Comparison of ENCODE assay signal across 8 cellular contexts in genomic region chr16:53703590-53704444, GRCh38. TPM values are rescaled to one million over a fixed set of nuclear protein-coding genes. Genes with fewer than 3 reads are reported as not detected.
DNase-seq lines count a peak whose midpoint lies in the region; ATAC-seq and TF ChIP-seq lines count a peak whose summit lies in the region.

Gene FTO, plus strand, starts transcription at chr16:53704156.
Gene RPGRIP1L, minus strand, starts transcription at chr16:53703859. Its CDS starts 3,136 bp downstream, at chr16:53700723.

- CTCF ChIA-PET in activated CD8-positive, alpha-beta memory T cell treated with anti-CD3 and anti-CD28 coated beads, Interleukin-2, amount 10 ng/mL, durations not matched to agents 7 days and 5 days (lab: Charles Lee): interaction anchor here (0.7 to 2.7 kb wide), 5 partner anchors 10 to 649 kb away, joined by 3 to 10 read pairs (median 3); no protein-coding TSS in a partner anchor

- no peaks in the 10 kb centered on the region for H3K27me3 ChIP-seq in endodermal cell (ENCODE audit: control insufficient read depth, insufficient read depth, low read length, poor library complexity, severe bottlenecking)

- no peaks in the 10 kb centered on the region for H3K9me3 ChIP-seq in endodermal cell (ENCODE audit: control insufficient read depth, low read length)

- peak within 1 kb of the TSS; percentile 72 for H3K9ac ChIP-seq in endodermal cell (ENCODE audit: extremely low read depth, low read length, poor library complexity, severe bottlenecking)

- no peak for TF ChIP-seq CTCF in endodermal cell (conservative IDR thresholded peaks at IDR 0.05)

- H3K4me3 Mint-ChIP-seq in activated CD8-positive, alpha-beta memory T cell treated with anti-CD3 and anti-CD28 coated beads, Interleukin-2, amount 10 ng/mL, durations not matched to agents 7 days and 5 days: peak within 1 kb of the TSS; percentile 93
- H3K4me3 Mint-ChIP-seq in endodermal cell: peak within 1 kb of the TSS; percentile 92

- H3K4me3 ChIP-seq in endodermal cell (ENCODE audit: low read length): peak within 1 kb of the TSS; percentile 96

- H3K4me1 ChIP-seq in endodermal cell (ENCODE audit: control insufficient read depth, insufficient read depth, low read length): no peaks in the 10 kb centered on the region

- peak; percentile 98 for ATAC-seq in GM21360 (IDR thresholded peaks at IDR 0.05; ENCODE audit: unreplicated experiment)
- peak; percentile 97 for ATAC-seq in activated CD8-positive, alpha-beta memory T cell treated with anti-CD3 and anti-CD28 coated beads, Interleukin-2, amount 10 ng/mL, durations not matched to agents 7 days and 5 days

- WGBS in endodermal cell (ENCODE audit: insufficient coverage in 1 of 2, insufficient read length in 1 of 2), 2 experiments: 1% methylated on average over 25 to 57 of the region's 57 CpGs

- no peaks in the 10 kb centered on the region for H3K27me3 Mint-ChIP-seq in activated CD8-positive, alpha-beta memory T cell treated with anti-CD3 and anti-CD28 coated beads, Interleukin-2, amount 10 ng/mL, durations not matched to agents 7 days and 5 days
- no peaks in the 10 kb centered on the region for H3K27me3 Mint-ChIP-seq in endodermal cell (ENCODE audit: insufficient read depth)

- H3K36me3 Mint-ChIP-seq in activated CD8-positive, alpha-beta memory T cell treated with anti-CD3 and anti-CD28 coated beads, Interleukin-2, amount 10 ng/mL, durations not matched to agents 7 days and 5 days: peaks cover 13% of the 10 kb centered on the region
- H3K36me3 Mint-ChIP-seq in endodermal cell (ENCODE audit: low read depth): peaks cover 18% of the 10 kb centered on the region

- H3K27ac ChIP-seq in endodermal cell (ENCODE audit: low read depth, low read length): no peak within 1 kb of the TSS

- DNase-seq in COLO829 (ENCODE audit: low spot score): peak; percentile 92
- peak; percentile 99 for DNase-seq in HT1080 (ENCODE audit: low read depth)
- DNase-seq in NOMO-1 treated with DMSO at 0.1 percent for 48 hours (lab: John Stamatoyannopoulos, UW; ENCODE audit: unreplicated experiment): peak; percentile 99
- DNase-seq in activated CD8-positive, alpha-beta memory T cell treated with anti-CD3 and anti-CD28 coated beads, Interleukin-2, amount 10 ng/mL, durations not matched to agents 7 days and 5 days: peak; percentile 99
- peak; percentile 100 for DNase-seq in endodermal cell
- DNase-seq in mesenteric fat pad (ENCODE audit: low spot score): peak; percentile 99
- peak; percentile 91 for DNase-seq in stimulated activated CD8-positive, alpha-beta memory T cell treated with anti-CD3 and anti-CD28 coated beads, Interleukin-15, amount 100 ng/mL, for 24 hours (ENCODE audit: low read depth)

- H3K36me3 ChIP-seq in endodermal cell (ENCODE audit: control insufficient read depth, insufficient read depth, low read length): peaks cover 4% of the 10 kb centered on the region

- peaks cover 22% of the 10 kb centered on the region for H3K4me1 Mint-ChIP-seq in activated CD8-positive, alpha-beta memory T cell treated with anti-CD3 and anti-CD28 coated beads, Interleukin-2, amount 10 ng/mL, durations not matched to agents 7 days and 5 days
- peaks cover 7% of the 10 kb centered on the region for H3K4me1 Mint-ChIP-seq in endodermal cell

- H3K27ac Mint-ChIP-seq in activated CD8-positive, alpha-beta memory T cell treated with anti-CD3 and anti-CD28 coated beads, Interleukin-2, amount 10 ng/mL, durations not matched to agents 7 days and 5 days: peak within 1 kb of the TSS; percentile 95
- peak within 1 kb of the TSS; percentile 91 for H3K27ac Mint-ChIP-seq in endodermal cell

- H3K9me3 Mint-ChIP-seq in activated CD8-positive, alpha-beta memory T cell treated with anti-CD3 and anti-CD28 coated beads, Interleukin-2, amount 10 ng/mL, durations not matched to agents 7 days and 5 days (ENCODE audit: low read depth): no peaks in the 10 kb centered on the region
- H3K9me3 Mint-ChIP-seq in endodermal cell: peaks cover 3% of the 10 kb centered on the region

RNA-seq across cellular contexts. Expression of gene FTO, which starts in this region (rescaled TPM):
- total RNA-seq in HT1080 (2014; rRNA removed; shearing (Covaris generic)): 34.8 and 46.7 TPM in 2 replicates
- 49.1 and 59.8 TPM in 2 replicates for polyA plus RNA-seq in HT1080 (2015; cell fraction: cytosol; rRNA removed)
- 57.6 and 61.6 TPM in 2 replicates for polyA plus RNA-seq in HT1080 (2015; cell fraction: nucleus; rRNA removed)
- 10 to 100 TPM; 47.4 to 57.7 TPM for total RNA-seq in activated CD8-positive, alpha-beta memory T cell treated with anti-CD3 and anti-CD28 coated beads, Interleukin-2, amount 10 ng/mL, durations not matched to agents 7 days and 5 days
- total RNA-seq in endodermal cell (100 to 1,000 TPM in 1 of 2 donors, 10 to 100 TPM in 1; 80.3 to 102 TPM), mesenteric fat pad (91.0 TPM)
- 67.0 TPM for polyA plus RNA-seq in endodermal cell (2013, experiment 1 of 2)
- 66.8 TPM for polyA plus RNA-seq in endodermal cell (2013, experiment 2 of 2)

RNA-seq across cellular contexts. Expression of gene RPGRIP1L, which starts in this region (rescaled TPM):
- 5.6 and 6.1 TPM in 2 replicates for total RNA-seq in HT1080 (2014; rRNA removed; shearing (Covaris generic))
- 7.9 and 8.5 TPM in 2 replicates for polyA plus RNA-seq in HT1080 (2015; cell fraction: cytosol; rRNA removed)
- polyA plus RNA-seq in HT1080 (2015; cell fraction: nucleus; rRNA removed): 15.7 and 17.0 TPM in 2 replicates
- 1 to 10 TPM; 5.6 to 6.9 TPM for total RNA-seq in activated CD8-positive, alpha-beta memory T cell treated with anti-CD3 and anti-CD28 coated beads, Interleukin-2, amount 10 ng/mL, durations not matched to agents 7 days and 5 days
- total RNA-seq in endodermal cell (10 to 100 TPM; 15.9 to 19.8 TPM), mesenteric fat pad (5.5 TPM)
- polyA plus RNA-seq in endodermal cell (2013, experiment 1 of 2): 14.5 TPM
- 13.7 TPM for polyA plus RNA-seq in endodermal cell (2013, experiment 2 of 2)
